ENCODE assay signal across 1 cellular context in the genomic region with DNA sequence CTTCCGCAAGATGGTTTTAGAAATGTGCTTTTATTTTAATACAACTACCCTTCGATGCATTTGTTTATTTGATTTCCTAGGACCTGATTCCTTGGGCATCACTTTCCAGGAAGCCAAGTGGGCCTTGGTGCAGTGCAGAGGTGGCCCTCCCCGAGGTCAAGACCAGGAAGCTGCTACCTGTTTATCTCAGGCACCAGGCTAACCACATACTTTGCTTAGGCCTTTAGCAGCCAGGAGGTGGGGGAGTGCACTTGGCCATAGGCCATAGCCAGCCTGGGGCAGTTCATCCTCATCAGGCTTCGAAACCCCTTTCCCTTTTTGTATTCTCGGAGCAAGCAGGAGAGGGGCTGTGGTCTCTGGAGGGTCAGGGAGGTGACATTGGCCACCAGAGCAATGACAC.
TF ChIP-seq lines count a peak whose summit lies in the region.

No MANE protein-coding gene starts in this region.

TF ChIP-seq in K562, 482 proteins besides CTCF, POLR2A, EP300 and RAD21 (continued from another document):
- TF ChIP-seq, protein P1, sequence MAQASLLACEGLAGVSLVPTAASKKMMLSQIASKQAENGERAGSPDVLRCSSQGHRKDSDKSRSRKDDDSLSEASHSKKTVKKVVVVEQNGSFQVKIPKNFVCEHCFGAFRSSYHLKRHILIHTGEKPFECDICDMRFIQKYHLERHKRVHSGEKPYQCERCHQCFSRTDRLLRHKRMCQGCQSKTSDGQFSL (CRISPR knock-in tag; IDR thresholded peaks at IDR 0.05): peak; percentile 20; the same call in 1 of the 2 replicates
- TF ChIP-seq, protein P1 (tag; IDR thresholded peaks at IDR 0.05): no peak
- TF ChIP-seq CBFA2T3 (IDR thresholded peaks at IDR 0.05): peak; percentile 77
- peak; percentile 48; the same call in 1 of the 2 replicates for TF ChIP-seq CBFA2T2 (conservative IDR thresholded peaks at IDR 0.05)
- TF ChIP-seq, protein P2, sequence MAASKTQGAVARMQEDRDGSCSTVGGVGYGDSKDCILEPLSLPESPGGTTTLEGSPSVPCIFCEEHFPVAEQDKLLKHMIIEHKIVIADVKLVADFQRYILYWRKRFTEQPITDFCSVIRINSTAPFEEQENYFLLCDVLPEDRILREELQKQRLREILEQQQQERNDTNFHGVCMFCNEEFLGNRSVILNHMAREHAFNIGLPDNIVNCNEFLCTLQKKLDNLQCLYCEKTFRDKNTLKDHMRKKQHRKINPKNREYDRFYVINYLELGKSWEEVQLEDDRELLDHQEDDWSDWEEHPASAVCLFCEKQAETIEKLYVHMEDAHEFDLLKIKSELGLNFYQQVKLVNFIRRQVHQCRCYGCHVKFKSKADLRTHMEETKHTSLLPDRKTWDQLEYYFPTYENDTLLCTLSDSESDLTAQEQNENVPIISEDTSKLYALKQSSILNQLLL (CRISPR knock-in tag; IDR thresholded peaks at IDR 0.05; ENCODE audit: borderline replicate concordance): no peak
- peak; percentile 84 for TF ChIP-seq TEAD4 (IDR thresholded peaks at IDR 0.05; ENCODE audit: low read length)
- no peak for TF ChIP-seq TEAD4 (CRISPR knock-in tag; IDR thresholded peaks at IDR 0.05; ENCODE audit: borderline replicate concordance)
- TF ChIP-seq BHLHE40 (IDR thresholded peaks at IDR 0.05; ENCODE audit: low read length): 0 out of 2 replicates have a peak, but pooled peaks have one; percentile 16
- TF ChIP-seq PML (IDR thresholded peaks at IDR 0.05; ENCODE audit: low read length): 0 out of 2 replicates have a peak, but pooled peaks have one; percentile 29
- TF ChIP-seq KDM1A (IDR thresholded peaks at IDR 0.05): peak; percentile 53 to 67; a peak in 3 of 4 replicates
- TF ChIP-seq, protein P3, sequence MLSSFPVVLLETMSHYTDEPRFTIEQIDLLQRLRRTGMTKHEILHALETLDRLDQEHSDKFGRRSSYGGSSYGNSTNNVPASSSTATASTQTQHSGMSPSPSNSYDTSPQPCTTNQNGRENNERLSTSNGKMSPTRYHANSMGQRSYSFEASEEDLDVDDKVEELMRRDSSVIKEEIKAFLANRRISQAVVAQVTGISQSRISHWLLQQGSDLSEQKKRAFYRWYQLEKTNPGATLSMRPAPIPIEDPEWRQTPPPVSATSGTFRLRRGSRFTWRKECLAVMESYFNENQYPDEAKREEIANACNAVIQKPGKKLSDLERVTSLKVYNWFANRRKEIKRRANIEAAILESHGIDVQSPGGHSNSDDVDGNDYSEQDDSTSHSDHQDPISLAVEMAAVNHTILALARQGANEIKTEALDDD (IDR thresholded peaks at IDR 0.05): peak; percentile 30; the same call in 1 of the 2 replicates
- peak; percentile 65 for TF ChIP-seq ARID1B (IDR thresholded peaks at IDR 0.05)
- TF ChIP-seq POLR2AphosphoS5 (IDR thresholded peaks at IDR 0.05; ENCODE audit: control insufficient read depth, insufficient read depth, low read depth, low read length): peak; percentile 39; the same call in 1 of the 2 replicates
- TF ChIP-seq TCF3 (CRISPR knock-in tag; IDR thresholded peaks at IDR 0.05): peak; percentile 88
- peak; percentile 65; the same call in 1 of the 2 replicates for TF ChIP-seq CTBP1 (IDR thresholded peaks at IDR 0.05; ENCODE audit: borderline replicate concordance)
- TF ChIP-seq SMAD4 (CRISPR knock-in tag; conservative IDR thresholded peaks at IDR 0.05): no peak
- TF ChIP-seq KLF16 (IDR thresholded peaks at IDR 0.05): peak; percentile 64; the same call in 1 of the 2 replicates
- TF ChIP-seq NFIC (IDR thresholded peaks at IDR 0.05): peak; percentile 88
- TF ChIP-seq ZBTB7A (IDR thresholded peaks at IDR 0.05; ENCODE audit: borderline replicate concordance, control insufficient read depth, low read depth, low read length): peak; percentile 44; the same call in 1 of the 2 replicates
- no peak for TF ChIP-seq ZNF444 (CRISPR knock-in tag; IDR thresholded peaks at IDR 0.05)
- TF ChIP-seq CREB1 (IDR thresholded peaks at IDR 0.05): 0 out of 2 replicates have a peak, but pooled peaks have one; percentile 15
- TF ChIP-seq CREB1 (CRISPR knock-in tag; IDR thresholded peaks at IDR 0.05): no peak
- TF ChIP-seq ZNF347 (CRISPR knock-in tag; IDR thresholded peaks at IDR 0.05; ENCODE audit: low read depth): no peak
- TF ChIP-seq STAT5A (IDR thresholded peaks at IDR 0.05; ENCODE audit: borderline replicate concordance, low read length): peak; percentile 58
- TF ChIP-seq SIN3B (IDR thresholded peaks at IDR 0.05; ENCODE audit: low read depth): no peak
- TF ChIP-seq SMARCE1 (IDR thresholded peaks at IDR 0.05): peak; percentile 53; the same call in 1 of the 2 replicates
- TF ChIP-seq TAL1 (IDR thresholded peaks at IDR 0.05): peak; percentile 47
- TF ChIP-seq GABPA (tag; conservative IDR thresholded peaks at IDR 0.05; ENCODE audit: low read depth): no peak
